18 cellular contexts compared by ENCODE assay signal in the genomic region with DNA sequence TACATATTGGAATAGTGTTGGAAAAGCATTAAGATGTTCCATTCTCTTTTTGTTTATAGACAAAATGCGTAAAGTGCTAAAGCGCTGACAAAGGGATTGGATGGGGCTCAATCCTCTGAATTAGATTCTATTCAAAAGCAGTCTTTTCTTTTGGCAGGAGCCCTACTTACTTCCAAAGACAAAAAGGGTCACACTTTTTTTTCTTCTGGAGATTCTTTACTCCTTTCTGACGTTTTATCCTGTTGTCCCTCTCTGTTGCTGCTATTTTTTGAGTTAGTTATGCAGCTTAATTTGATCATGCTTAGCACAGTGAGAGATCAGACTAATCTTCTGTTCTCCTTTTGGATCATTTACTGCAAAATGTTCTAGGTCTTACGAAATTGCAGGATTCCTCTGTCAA.
"Had no signal": no experiment of that assay in that cellular context is flagged by ENCODE, and none has a peak within 500 bp of the region (broad histone marks: within the 10 kb centered on the region; RNA-seq: fewer than 3 reads in every experiment).

No MANE protein-coding gene starts in this region.

- H3K27ac ChIP-seq: adrenal gland, colonic mucosa, gastroesophageal sphincter, lower lobe of right lung, thyroid gland had no signal

- H3K4me3 Mint-ChIP-seq: activated CD8-positive, alpha-beta memory T cell treated with anti-CD3 and anti-CD28 coated beads, Interleukin-2, amount 10 ng/mL, durations not matched to agents 7 days and 5 days; activated T-cell treated with anti-CD3 and anti-CD28 coated beads, Interleukin-2, amount 50 U/mL, for 4 hours; stimulated activated memory B cell treated with anti-CD40 and anti-IgM and Interleukin-4, amounts not matched to agents 10 μg/mL and 1 μg/mL and 100 μg/mL, for 72 hours had no signal

- H3K9me3 ChIP-seq: adrenal gland, colonic mucosa, gastroesophageal sphincter, lower lobe of right lung, thyroid gland had no signal

- DNase-seq: activated CD4-positive, alpha-beta T cell treated with anti-CD3 and anti-CD28 coated beads, Interleukin-2, amount 50 U/mL, for 48 hours; activated CD4-positive, CD25-positive, alpha-beta regulatory T cell treated with anti-CD3 and anti-CD28 coated beads, Interleukin-2, amount 50 U/mL, for 72 hours; activated CD8-positive, alpha-beta memory T cell treated with anti-CD3 and anti-CD28 coated beads, Interleukin-2, amount 10 ng/mL, durations not matched to agents 7 days and 5 days; activated effector memory CD4-positive, alpha-beta T cell treated with Interleukin-2 at 50 U/mL for 16 hours; activated naive CD4-positive, alpha-beta T cell treated with anti-CD3 and anti-CD28 coated beads, Interleukin-2, amount 50 U/mL, for 16 hours; activated T-cell treated with anti-CD3 and anti-CD28 coated beads, Interleukin-2, amount 50 U/mL, for 4 hours; adrenal gland; caudate nucleus; colonic mucosa; left colon; lower lobe of right lung; midbrain; nucleus accumbens; posterior cingulate gyrus; retina; thyroid gland had no signal

- H3K27me3 Mint-ChIP-seq: activated CD8-positive, alpha-beta memory T cell treated with anti-CD3 and anti-CD28 coated beads, Interleukin-2, amount 10 ng/mL, durations not matched to agents 7 days and 5 days; stimulated activated memory B cell treated with anti-CD40 and anti-IgM and Interleukin-4, amounts not matched to agents 10 μg/mL and 1 μg/mL and 100 μg/mL, for 72 hours had no signal

- H3K4me1 ChIP-seq: colonic mucosa, lower lobe of right lung, thyroid gland had no signal

- H3K4me3 ChIP-seq: adrenal gland, colonic mucosa, gastroesophageal sphincter, lower lobe of right lung, thyroid gland had no signal

- H3K27ac Mint-ChIP-seq: activated CD8-positive, alpha-beta memory T cell treated with anti-CD3 and anti-CD28 coated beads, Interleukin-2, amount 10 ng/mL, durations not matched to agents 7 days and 5 days; stimulated activated memory B cell treated with anti-CD40 and anti-IgM and Interleukin-4, amounts not matched to agents 10 μg/mL and 1 μg/mL and 100 μg/mL, for 72 hours had no signal

- H3K4me1 Mint-ChIP-seq: activated CD8-positive, alpha-beta memory T cell treated with anti-CD3 and anti-CD28 coated beads, Interleukin-2, amount 10 ng/mL, durations not matched to agents 7 days and 5 days had no signal

- H3K27me3 ChIP-seq: adrenal gland, colonic mucosa, gastroesophageal sphincter, thyroid gland had no signal

- H3K9me3 Mint-ChIP-seq: stimulated activated memory B cell treated with anti-CD40 and anti-IgM and Interleukin-4, amounts not matched to agents 10 μg/mL and 1 μg/mL and 100 μg/mL, for 72 hours had no signal

- H3K36me3 Mint-ChIP-seq: activated CD8-positive, alpha-beta memory T cell treated with anti-CD3 and anti-CD28 coated beads, Interleukin-2, amount 10 ng/mL, durations not matched to agents 7 days and 5 days; stimulated activated memory B cell treated with anti-CD40 and anti-IgM and Interleukin-4, amounts not matched to agents 10 μg/mL and 1 μg/mL and 100 μg/mL, for 72 hours had no signal

- H3K36me3 ChIP-seq: adrenal gland, colonic mucosa, gastroesophageal sphincter, lower lobe of right lung, thyroid gland had no signal
